1 cellular context compared by ENCODE assay signal in the genomic region with DNA sequence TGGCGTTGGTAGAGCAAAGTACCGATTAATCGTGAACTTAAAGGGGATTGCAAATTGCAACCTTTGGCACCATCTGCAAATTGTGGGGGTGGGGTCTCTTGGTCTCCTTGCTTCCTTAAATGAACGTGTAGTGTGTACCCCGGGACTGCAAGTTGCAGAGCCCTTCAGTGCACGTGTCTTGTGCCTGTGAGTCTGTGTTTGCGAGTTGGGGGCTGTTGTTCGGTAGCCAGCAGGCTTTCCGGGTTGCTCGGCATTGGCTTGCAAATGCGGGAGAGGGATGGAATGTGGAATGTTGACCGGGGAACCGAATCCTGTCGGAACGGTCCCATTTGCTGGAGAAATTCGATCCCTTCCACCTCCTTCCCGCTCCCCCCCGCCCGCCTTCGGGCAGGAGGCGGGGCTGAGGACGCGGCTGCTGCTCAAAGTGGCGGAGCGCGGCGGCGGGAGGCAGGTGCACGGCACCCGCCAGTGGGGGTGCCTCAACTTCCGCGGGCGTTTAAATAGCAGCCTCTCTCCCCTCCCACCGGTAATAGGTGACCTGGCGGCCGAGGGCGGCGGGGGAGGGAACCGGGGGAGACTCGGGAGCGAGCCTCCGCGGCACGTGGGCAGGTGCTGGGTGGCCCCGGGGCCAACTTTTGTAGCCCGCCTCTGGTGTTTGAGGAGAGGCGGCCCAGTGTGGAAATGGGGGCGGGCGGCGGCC.
TF ChIP-seq lines count a peak whose summit lies in the region.

No MANE protein-coding gene starts in this region.

TF ChIP-seq in GM12878, 131 proteins besides CTCF, POLR2A, EP300 and RAD21 (continued from another document and continues in another):
- TF ChIP-seq MLLT1 (IDR thresholded peaks at IDR 0.05), result peak; percentile 24; the same call in 1 of the 2 replicates
- peak; percentile 32; the same call in 1 of the 2 replicates for TF ChIP-seq YY1 (IDR thresholded peaks at IDR 0.05; ENCODE audit: low read depth, low read length)
- TF ChIP-seq, protein P1, sequence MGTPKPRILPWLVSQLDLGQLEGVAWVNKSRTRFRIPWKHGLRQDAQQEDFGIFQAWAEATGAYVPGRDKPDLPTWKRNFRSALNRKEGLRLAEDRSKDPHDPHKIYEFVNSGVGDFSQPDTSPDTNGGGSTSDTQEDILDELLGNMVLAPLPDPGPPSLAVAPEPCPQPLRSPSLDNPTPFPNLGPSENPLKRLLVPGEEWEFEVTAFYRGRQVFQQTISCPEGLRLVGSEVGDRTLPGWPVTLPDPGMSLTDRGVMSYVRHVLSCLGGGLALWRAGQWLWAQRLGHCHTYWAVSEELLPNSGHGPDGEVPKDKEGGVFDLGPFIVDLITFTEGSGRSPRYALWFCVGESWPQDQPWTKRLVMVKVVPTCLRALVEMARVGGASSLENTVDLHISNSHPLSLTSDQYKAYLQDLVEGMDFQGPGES (IDR thresholded peaks at IDR 0.05), result no peak
- TF ChIP-seq CEBPB (IDR thresholded peaks at IDR 0.05; ENCODE audit: borderline replicate concordance in 1 of 2, low read depth in 2 of 2, low read length in 2 of 2), result no peak
- no peak for TF ChIP-seq KAT2A (conservative IDR thresholded peaks at IDR 0.05; ENCODE audit: control insufficient read depth, low read depth, low read length)
- TF ChIP-seq BCL3 (IDR thresholded peaks at IDR 0.05; ENCODE audit: borderline replicate concordance, insufficient read depth, low read depth, low read length, poor library complexity, severe bottlenecking), result peak; percentile 22
- TF ChIP-seq ZNF687 (IDR thresholded peaks at IDR 0.05), result 0 out of 2 replicates have a peak, but pooled peaks have one; percentile 54
- TF ChIP-seq DPF2 (IDR thresholded peaks at IDR 0.05), result peak; percentile 16; the same call in 1 of the 2 replicates
- TF ChIP-seq STAT1 (conservative IDR thresholded peaks at IDR 0.05), result no peak
- 0 out of 2 replicates have a peak, but pooled peaks have one; percentile 9 for TF ChIP-seq IRF4 (IDR thresholded peaks at IDR 0.05; ENCODE audit: low read depth, low read length)
- peak; percentile 49 for TF ChIP-seq RELA (IDR thresholded peaks at IDR 0.05; ENCODE audit: borderline replicate concordance, partially characterized antibody)
- TF ChIP-seq ZNF274 (IDR thresholded peaks at IDR 0.05; ENCODE audit: insufficient read depth, insufficient read length), result no peak
- peak; percentile 87 for TF ChIP-seq HDGF (IDR thresholded peaks at IDR 0.05)
- TF ChIP-seq NKRF (conservative IDR thresholded peaks at IDR 0.05), result peak; percentile 55; the same call in 1 of the 2 replicates
- no peak for TF ChIP-seq ZNF622 (IDR thresholded peaks at IDR 0.05)
- peak; percentile 64 for TF ChIP-seq CREB1 (IDR thresholded peaks at IDR 0.05; ENCODE audit: low read depth)
- TF ChIP-seq, protein P2, sequence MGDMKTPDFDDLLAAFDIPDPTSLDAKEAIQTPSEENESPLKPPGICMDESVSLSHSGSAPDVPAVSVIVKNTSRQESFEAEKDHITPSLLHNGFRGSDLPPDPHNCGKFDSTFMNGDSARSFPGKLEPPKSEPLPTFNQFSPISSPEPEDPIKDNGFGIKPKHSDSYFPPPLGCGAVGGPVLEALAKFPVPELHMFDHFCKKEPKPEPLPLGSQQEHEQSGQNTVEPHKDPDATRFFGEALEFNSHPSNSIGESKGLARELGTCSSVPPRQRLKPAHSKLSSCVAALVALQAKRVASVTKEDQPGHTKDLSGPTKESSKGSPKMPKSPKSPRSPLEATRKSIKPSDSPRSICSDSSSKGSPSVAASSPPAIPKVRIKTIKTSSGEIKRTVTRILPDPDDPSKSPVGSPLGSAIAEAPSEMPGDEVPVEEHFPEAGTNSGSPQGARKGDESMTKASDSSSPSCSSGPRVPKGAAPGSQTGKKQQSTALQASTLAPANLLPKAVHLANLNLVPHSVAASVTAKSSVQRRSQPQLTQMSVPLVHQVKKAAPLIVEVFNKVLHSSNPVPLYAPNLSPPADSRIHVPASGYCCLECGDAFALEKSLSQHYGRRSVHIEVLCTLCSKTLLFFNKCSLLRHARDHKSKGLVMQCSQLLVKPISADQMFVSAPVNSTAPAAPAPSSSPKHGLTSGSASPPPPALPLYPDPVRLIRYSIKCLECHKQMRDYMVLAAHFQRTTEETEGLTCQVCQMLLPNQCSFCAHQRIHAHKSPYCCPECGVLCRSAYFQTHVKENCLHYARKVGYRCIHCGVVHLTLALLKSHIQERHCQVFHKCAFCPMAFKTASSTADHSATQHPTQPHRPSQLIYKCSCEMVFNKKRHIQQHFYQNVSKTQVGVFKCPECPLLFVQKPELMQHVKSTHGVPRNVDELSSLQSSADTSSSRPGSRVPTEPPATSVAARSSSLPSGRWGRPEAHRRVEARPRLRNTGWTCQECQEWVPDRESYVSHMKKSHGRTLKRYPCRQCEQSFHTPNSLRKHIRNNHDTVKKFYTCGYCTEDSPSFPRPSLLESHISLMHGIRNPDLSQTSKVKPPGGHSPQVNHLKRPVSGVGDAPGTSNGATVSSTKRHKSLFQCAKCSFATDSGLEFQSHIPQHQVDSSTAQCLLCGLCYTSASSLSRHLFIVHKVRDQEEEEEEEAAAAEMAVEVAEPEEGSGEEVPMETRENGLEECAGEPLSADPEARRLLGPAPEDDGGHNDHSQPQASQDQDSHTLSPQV (IDR thresholded peaks at IDR 0.05), result no peak
- peak; percentile 62; the same call in 1 of the 2 replicates for TF ChIP-seq CHD2 (IDR thresholded peaks at IDR 0.05; ENCODE audit: borderline replicate concordance, low read depth, low read length)
- TF ChIP-seq NR2F1 (conservative IDR thresholded peaks at IDR 0.05), result peak; percentile 52; the same call in 1 of the 2 replicates
- peak; percentile 16 for TF ChIP-seq CUX1 (IDR thresholded peaks at IDR 0.05; ENCODE audit: insufficient replicate concordance, low read depth, low read length)
- TF ChIP-seq PKNOX1 (IDR thresholded peaks at IDR 0.05), result peak; percentile 45; the same call in 1 of the 2 replicates
- TF ChIP-seq TCF3 (IDR thresholded peaks at IDR 0.05; ENCODE audit: borderline replicate concordance, insufficient read depth, low read depth, low read length), result peak; percentile 86
- peak; percentile 86 to 96 for TF ChIP-seq BHLHE40 (IDR thresholded peaks at IDR 0.05; ENCODE audit: borderline replicate concordance in 1 of 2, low read depth in 2 of 2, low read length in 1 of 2)
- peak; percentile 70; the same call in 1 of the 2 replicates for TF ChIP-seq RB1 (IDR thresholded peaks at IDR 0.05; ENCODE audit: borderline replicate concordance)
- peak; percentile 19; the same call in 1 of the 3 replicates for TF ChIP-seq POU2F2 (IDR thresholded peaks at IDR 0.05; ENCODE audit: borderline replicate concordance, low read depth, low read length)
- peak; percentile 14 to 46; a peak in 3 of 4 replicates for TF ChIP-seq IKZF2 (IDR thresholded peaks at IDR 0.05)
- TF ChIP-seq ETV6 (conservative IDR thresholded peaks at IDR 0.05 in 1 of 2, IDR thresholded peaks at IDR 0.05 in 1 of 2; ENCODE audit: borderline replicate concordance in 1 of 2, low read depth in 1 of 2), result peak in 1 of 2 experiments; percentile 38; a peak in 1 of 4 replicates
